8 cellular contexts compared by ENCODE assay signal in the genomic region with DNA sequence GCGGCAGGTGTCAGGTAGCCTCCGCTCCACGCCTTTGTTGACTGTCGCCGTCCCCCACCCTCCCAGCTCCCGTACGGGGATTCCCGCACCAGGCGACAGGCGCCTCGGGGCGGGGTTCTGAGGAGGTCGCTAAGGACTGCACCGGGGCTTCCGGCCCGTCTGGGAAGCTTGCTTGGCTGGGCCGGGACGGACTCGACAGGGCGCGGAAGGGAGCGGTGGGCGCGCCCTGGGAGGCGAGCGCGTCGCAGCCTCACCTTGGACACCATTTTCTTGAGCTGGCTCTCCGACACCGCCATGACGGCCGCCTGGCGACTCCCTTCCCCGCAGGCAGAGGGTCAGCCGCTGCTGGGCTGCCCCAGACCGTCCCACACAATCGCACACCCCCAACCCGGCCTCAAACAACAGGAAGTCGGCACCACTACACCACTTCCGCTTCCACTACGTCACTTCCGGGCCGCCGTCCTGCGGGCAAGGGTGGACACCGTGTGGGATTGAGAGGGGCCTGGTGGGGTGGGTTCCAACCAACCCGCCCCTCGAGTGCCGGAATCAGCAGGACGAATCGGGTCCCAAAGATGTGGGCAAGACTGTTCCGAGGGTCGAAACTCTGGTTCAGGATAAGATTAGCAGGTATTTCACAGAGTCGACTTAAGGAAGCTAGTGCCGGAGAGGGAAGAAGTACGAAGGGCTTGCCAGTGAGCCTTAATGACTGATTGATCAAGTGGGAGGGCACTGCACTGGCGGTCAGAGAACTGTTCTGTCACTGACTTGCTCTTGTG. TPM values are rescaled to one million over a fixed set of nuclear protein-coding genes. Genes with fewer than 3 reads are reported as not detected.
DNase-seq lines count a peak whose midpoint lies in the region; ATAC-seq and TF ChIP-seq lines count a peak whose summit lies in the region.

TSS of gene TSG101 (minus strand) at position 422 of the 776 bp plus-strand sequence. CDS start at position 296, 126 bp downstream.

- DNase-seq in DMS53 (lab: John Stamatoyannopoulos, UW) (peak; percentile 94), PC-3 (peak; percentile 89), activated T-cell treated with anti-CD3 and anti-CD28 coated beads for 48 hours (ENCODE audit: low read depth) (peak; percentile 88), epithelial cell of prostate (ENCODE audit: low read depth, low spot score) (peak; percentile 68), mucosa of descending colon (peak; percentile 96 to 97 (median 96))
- peak; percentile 78 for DNase-seq in Jurkat, Clone E6-1 (ENCODE audit: low read depth, low spot score)
- peak; percentile 87 to 96 for DNase-seq in stimulated activated CD8-positive, alpha-beta memory T cell treated with anti-CD3 and anti-CD28 coated beads, Interleukin-4, amount 100 ng/mL, for 1 hour (ENCODE audit: low read depth in 2 of 2, low spot score in 1 of 2)

- H3K4me1 ChIP-seq in PC-3 (ENCODE audit: insufficient read depth, low read length) (peaks cover 32% of the 10 kb centered on the region), mucosa of descending colon (ENCODE audit: low read depth) (peaks cover 25% of the 10 kb centered on the region)

- H3K9ac ChIP-seq in PC-3 (ENCODE audit: low read length), result peak within 1 kb of the TSS; percentile 94

- peak within 1 kb of the TSS; percentile 92 for H3K27ac ChIP-seq in PC-3 (ENCODE audit: low read length)
- H3K27ac ChIP-seq in epithelial cell of prostate, result peak within 1 kb of the TSS; percentile 96

- ATAC-seq in GM21717 (IDR thresholded peaks at IDR 0.05; ENCODE audit: unreplicated experiment), result peak; percentile 92
- ATAC-seq in PC-3, result peak; percentile 89
- ATAC-seq in mucosa of descending colon, result peak; percentile 97

- no peak for TF ChIP-seq CTCF in PC-3 (conservative IDR thresholded peaks at IDR 0.05; ENCODE audit: low read depth, low read length)
- TF ChIP-seq CTCF in mucosa of descending colon (IDR thresholded peaks at IDR 0.05), result no peak

- H3F3A ChIP-seq in PC-3 (ENCODE audit: low read length, unreplicated experiment), result no peaks in the 10 kb centered on the region

- POLR2A ChIA-PET in PC-3 (lab: Charles Lee; ENCODE audit: unreplicated experiment), result interaction anchor here (0.5 to 2.0 kb wide), 7 partner anchors 9 to 223 kb away, joined by 3 to 9 read pairs (median 4); no protein-coding TSS in a partner anchor

- no TSS peak for BruUV-seq in PC-3 (replicated peaks; lab: Mats Ljungman, UMichigan)

- H3K4me2 ChIP-seq in PC-3 (ENCODE audit: low read length), result peak within 1 kb of the TSS; percentile 82

- H2AFZ ChIP-seq in PC-3 (ENCODE audit: low read length), result peak within 1 kb of the TSS; percentile 85

- no peaks in the 10 kb centered on the region for H3K9me2 ChIP-seq in PC-3 (replicated peaks; ENCODE audit: low read length)

- intact Hi-C loops in PC-3 (cut with micrococcal nuclease) (loop anchor here (1.0 to 10.0 kb wide), 6 partner anchors 34 to 282 kb away; partner anchors contain the start of genes GTF2H1, HPS5, SAA2 and SPTY2D1), mucosa of descending colon (cut with DNase I, micrococcal nuclease) (no loop called here)

- no peaks in the 10 kb centered on the region for H3K9me3 ChIP-seq in PC-3 (ENCODE audit: low read length)
- H3K9me3 ChIP-seq in mucosa of descending colon, result no peaks in the 10 kb centered on the region

- no peaks in the 10 kb centered on the region for H3K27me3 ChIP-seq in PC-3 (ENCODE audit: low read length)

- CTCF ChIA-PET in PC-3 (lab: Charles Lee), result interaction anchor here (0.6 to 0.7 kb wide), 2 partner anchors 14 to 291 kb away, joined by 3 read pairs; no protein-coding TSS in a partner anchor

- peaks cover 60% of the 10 kb centered on the region for H3K79me2 ChIP-seq in PC-3 (ENCODE audit: low read length)

- H4K20me1 ChIP-seq in PC-3 (ENCODE audit: low read length), result 0 out of 2 replicates have a peak, but pooled peaks cover 6% of the 10 kb centered on the region

- H3K4me3 ChIP-seq in Jurkat, Clone E6-1 (ENCODE audit: low read length), result peak within 1 kb of the TSS; percentile 96
- peak within 1 kb of the TSS; percentile 81 for H3K4me3 ChIP-seq in PC-3 (ENCODE audit: low read length)
- peak within 1 kb of the TSS; percentile 67 for H3K4me3 ChIP-seq in mucosa of descending colon

- no peaks in the 10 kb centered on the region for H3K36me3 ChIP-seq in PC-3 (ENCODE audit: low read depth, low read length)
- H3K36me3 ChIP-seq in mucosa of descending colon (ENCODE audit: low read depth), result no peaks in the 10 kb centered on the region

RNA-seq across cellular contexts. Expression of gene TSG101, which starts in this region (rescaled TPM):
- polyA plus RNA-seq in Jurkat, Clone E6-1 (2012; ENCODE audit: insufficient read depth, insufficient read length), result 133 TPM
- total RNA-seq in PC-3 (2014; rRNA removed) (42.2 and 46.9 TPM in 2 replicates), mucosa of descending colon (10 to 100 TPM; 60.6 to 71.1 (median 64.9) TPM)

Comparison
In these comparisons a context has a peak if more than half of its experiments do, and no peak if none do; other contexts are left out.
1. Peak in every context shown above with its lines: DNase-seq, ATAC-seq, H3K4me3 ChIP-seq and H3K27ac ChIP-seq.